Comparison of ENCODE assay signal across 8 cellular contexts in genomic region chr4:74038161-74039064, GRCh38. TPM values are rescaled to one million over a fixed set of nuclear protein-coding genes. Genes with fewer than 3 reads are reported as not detected.
DNase-seq lines count a peak whose midpoint lies in the region; ATAC-seq and TF ChIP-seq lines count a peak whose summit lies in the region.

TSS of gene CXCL3 (minus strand) at chr4:74038689. CDS start at chr4:74038611, 78 bp downstream.

- TF ChIP-seq CTCF in dorsolateral prefrontal cortex (IDR thresholded peaks at IDR 0.05 in 54 of 56, conservative IDR thresholded peaks at IDR 0.05 in 2 of 56; ENCODE audit: low read depth in 1 of 56, partially characterized antibody in 56 of 56), result peak in 37 of 56 donors; percentile 9 to 62 (median 33)

- DNase-seq in AML-193 (lab: John Stamatoyannopoulos, UW), result peak; percentile 45 to 61
- DNase-seq in dorsolateral prefrontal cortex, result peak in 9 of 10 donors; percentile 5 to 72 (median 47)
- peak; percentile 88 to 91 for DNase-seq in left colon
- DNase-seq in stimulated activated CD8-positive, alpha-beta memory T cell treated with anti-CD3 and anti-CD28 coated beads, Interleukin-4, amount 100 ng/mL, for 48 hours, result peak; percentile 28
- no peak for DNase-seq in NCI-H2107 treated with DMSO at 0.1 percent for 48 hours (lab: John Stamatoyannopoulos, UW; ENCODE audit: unreplicated experiment)

- peaks cover 0 to 8% (median 0%) of the 10 kb centered on the region in 45 donors for H3K27me3 ChIP-seq in dorsolateral prefrontal cortex

- ATAC-seq in GM18502 (IDR thresholded peaks at IDR 0.05; ENCODE audit: poor library complexity, unreplicated experiment) (peak; percentile 79), HG03064 (IDR thresholded peaks at IDR 0.05; ENCODE audit: low read depth, unreplicated experiment) (peak; percentile 44), SK-N-SH treated with all-trans-retinoic acid at 6 μM for 48 hours (peak; percentile 88), left colon (peak; percentile 88)

- intact Hi-C loops in dorsolateral prefrontal cortex (cut with DNase I) (no loop called here), left colon (cut with DNase I, micrococcal nuclease) (no loop called here)

- H3K27ac ChIP-seq in dorsolateral prefrontal cortex, result peak within 1 kb of the TSS in 21 of 59 donors; percentile 3 to 81 (median 28)

- H3K4me3 ChIP-seq in dorsolateral prefrontal cortex, result peak within 1 kb of the TSS; percentile 55 to 87 (median 72)

TF ChIP-seq in SK-N-SH treated with all-trans-retinoic acid at 6 μM for 48 hours, 23 proteins besides CTCF, POLR2A, EP300 and RAD21:
- no peak for TF ChIP-seq ARNTL (CRISPR knock-in tag; IDR thresholded peaks at IDR 0.05; ENCODE audit: borderline replicate concordance, low read depth)
- TF ChIP-seq ZNF8 (CRISPR knock-in tag; IDR thresholded peaks at IDR 0.05), result no peak
- no peak for TF ChIP-seq RARB (CRISPR knock-in tag; IDR thresholded peaks at IDR 0.05)
- no peak for TF ChIP-seq ZFP3 (CRISPR knock-in tag; IDR thresholded peaks at IDR 0.05)
- TF ChIP-seq ZNF70 (CRISPR knock-in tag; IDR thresholded peaks at IDR 0.05), result no peak
- no peak for TF ChIP-seq BACH2 (CRISPR knock-in tag; IDR thresholded peaks at IDR 0.05; ENCODE audit: borderline replicate concordance)
- TF ChIP-seq TCF4 (CRISPR knock-in tag; IDR thresholded peaks at IDR 0.05; ENCODE audit: borderline replicate concordance), result no peak
- no peak for TF ChIP-seq CSDC2 (CRISPR knock-in tag; IDR thresholded peaks at IDR 0.05)
- TF ChIP-seq OSR1 (CRISPR knock-in tag; IDR thresholded peaks at IDR 0.05), result no peak
- TF ChIP-seq SNAI2 (CRISPR knock-in tag; IDR thresholded peaks at IDR 0.05), result no peak
- TF ChIP-seq ZC3H10 (CRISPR knock-in tag; IDR thresholded peaks at IDR 0.05), result no peak
- no peak for TF ChIP-seq ISL1 (CRISPR knock-in tag; IDR thresholded peaks at IDR 0.05)
- no peak for TF ChIP-seq GLIS3 (CRISPR knock-in tag; IDR thresholded peaks at IDR 0.05)
- no peak for TF ChIP-seq ESRRG (CRISPR knock-in tag; IDR thresholded peaks at IDR 0.05)

RNA-seq across cellular contexts. Expression of gene CXCL3, which starts in this region (rescaled TPM):
- total RNA-seq in dorsolateral prefrontal cortex (10 to 100 TPM in 1 of 120 experiments, 1 to 10 TPM in 22, under 1 TPM in 39, not detected in 58; 0.29 to 10.3 (median 0.87) TPM), left colon (10 to 100 TPM in 1 of 2 donors, 1 to 10 TPM in 1; 3.5 to 20.8 TPM)
